1 cellular context compared by ENCODE assay signal in genomic region chr14:29806124-29806517, GRCh38.
TF ChIP-seq lines count a peak whose summit lies in the region.

No MANE protein-coding gene starts in this region.

TF ChIP-seq in IMR-90, 13 proteins besides CTCF, POLR2A, EP300 and RAD21:
- TF ChIP-seq USF2 (IDR thresholded peaks at IDR 0.05; ENCODE audit: low read depth, low read length) (no peak), CEBPB (IDR thresholded peaks at IDR 0.05; ENCODE audit: low read depth, low read length) (peak; percentile 82), NFE2L2 (IDR thresholded peaks at IDR 0.05; ENCODE audit: low read depth, low read length) (no peak), RCOR1 (IDR thresholded peaks at IDR 0.05; ENCODE audit: insufficient replicate concordance, low read length) (no peak)
TF ChIP-seq in IMR-90: peak in this region for 1.
